Comparison of ENCODE assay signal across 1 cellular context in the genomic region with DNA sequence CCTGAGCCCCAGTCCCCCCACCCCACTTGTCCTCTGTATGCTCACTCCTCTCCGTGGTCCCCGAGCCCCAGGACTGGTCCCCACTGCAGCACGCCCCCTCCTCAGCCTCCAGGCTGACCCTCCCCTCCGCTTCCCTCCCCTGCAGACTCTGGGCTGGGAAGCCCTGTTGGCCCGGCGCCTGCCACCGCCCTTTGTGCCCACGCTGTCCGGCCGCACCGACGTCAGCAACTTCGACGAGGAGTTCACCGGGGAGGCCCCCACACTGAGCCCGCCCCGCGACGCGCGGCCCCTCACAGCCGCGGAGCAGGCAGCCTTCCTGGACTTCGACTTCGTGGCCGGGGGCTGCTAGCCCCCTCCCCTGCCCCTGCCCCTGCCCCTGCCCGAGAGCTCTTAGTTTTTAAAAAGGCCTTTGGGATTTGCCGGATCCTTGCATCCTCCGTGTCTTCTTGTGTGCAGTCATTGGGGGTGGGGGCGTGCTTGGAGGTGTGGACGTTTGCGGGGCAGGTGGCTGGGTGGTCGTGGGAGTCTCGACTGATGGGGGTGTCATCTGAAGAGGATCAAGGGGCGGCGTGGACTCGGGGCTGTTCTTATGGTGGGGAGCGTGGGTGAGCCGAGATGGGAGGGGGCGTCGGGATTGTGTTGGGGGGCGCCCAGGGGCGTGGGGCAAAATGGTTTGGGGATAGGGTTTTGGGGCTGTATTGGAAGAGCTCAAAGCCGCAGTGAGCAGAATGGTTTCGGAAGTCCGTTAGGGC.
TF ChIP-seq lines count a peak whose summit lies in the region.

No MANE protein-coding gene starts in this region.

TF ChIP-seq in A549, 52 proteins besides CTCF, POLR2A, EP300 and RAD21:
- TF ChIP-seq, protein P1, sequence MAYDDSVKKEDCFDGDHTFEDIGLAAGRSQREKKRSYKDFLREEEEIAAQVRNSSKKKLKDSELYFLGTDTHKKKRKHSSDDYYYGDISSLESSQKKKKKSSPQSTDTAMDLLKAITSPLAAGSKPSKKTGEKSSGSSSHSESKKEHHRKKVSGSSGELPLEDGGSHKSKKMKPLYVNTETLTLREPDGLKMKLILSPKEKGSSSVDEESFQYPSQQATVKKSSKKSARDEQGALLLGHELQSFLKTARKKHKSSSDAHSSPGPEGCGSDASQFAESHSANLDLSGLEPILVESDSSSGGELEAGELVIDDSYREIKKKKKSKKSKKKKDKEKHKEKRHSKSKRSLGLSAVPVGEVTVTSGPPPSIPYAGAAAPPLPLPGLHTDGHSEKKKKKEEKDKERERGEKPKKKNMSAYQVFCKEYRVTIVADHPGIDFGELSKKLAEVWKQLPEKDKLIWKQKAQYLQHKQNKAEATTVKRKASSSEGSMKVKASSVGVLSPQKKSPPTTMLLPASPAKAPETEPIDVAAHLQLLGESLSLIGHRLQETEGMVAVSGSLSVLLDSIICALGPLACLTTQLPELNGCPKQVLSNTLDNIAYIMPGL (CRISPR knock-in tag; IDR thresholded peaks at IDR 0.05; ENCODE audit: borderline replicate concordance) = no peak
- TF ChIP-seq, protein P2, sequence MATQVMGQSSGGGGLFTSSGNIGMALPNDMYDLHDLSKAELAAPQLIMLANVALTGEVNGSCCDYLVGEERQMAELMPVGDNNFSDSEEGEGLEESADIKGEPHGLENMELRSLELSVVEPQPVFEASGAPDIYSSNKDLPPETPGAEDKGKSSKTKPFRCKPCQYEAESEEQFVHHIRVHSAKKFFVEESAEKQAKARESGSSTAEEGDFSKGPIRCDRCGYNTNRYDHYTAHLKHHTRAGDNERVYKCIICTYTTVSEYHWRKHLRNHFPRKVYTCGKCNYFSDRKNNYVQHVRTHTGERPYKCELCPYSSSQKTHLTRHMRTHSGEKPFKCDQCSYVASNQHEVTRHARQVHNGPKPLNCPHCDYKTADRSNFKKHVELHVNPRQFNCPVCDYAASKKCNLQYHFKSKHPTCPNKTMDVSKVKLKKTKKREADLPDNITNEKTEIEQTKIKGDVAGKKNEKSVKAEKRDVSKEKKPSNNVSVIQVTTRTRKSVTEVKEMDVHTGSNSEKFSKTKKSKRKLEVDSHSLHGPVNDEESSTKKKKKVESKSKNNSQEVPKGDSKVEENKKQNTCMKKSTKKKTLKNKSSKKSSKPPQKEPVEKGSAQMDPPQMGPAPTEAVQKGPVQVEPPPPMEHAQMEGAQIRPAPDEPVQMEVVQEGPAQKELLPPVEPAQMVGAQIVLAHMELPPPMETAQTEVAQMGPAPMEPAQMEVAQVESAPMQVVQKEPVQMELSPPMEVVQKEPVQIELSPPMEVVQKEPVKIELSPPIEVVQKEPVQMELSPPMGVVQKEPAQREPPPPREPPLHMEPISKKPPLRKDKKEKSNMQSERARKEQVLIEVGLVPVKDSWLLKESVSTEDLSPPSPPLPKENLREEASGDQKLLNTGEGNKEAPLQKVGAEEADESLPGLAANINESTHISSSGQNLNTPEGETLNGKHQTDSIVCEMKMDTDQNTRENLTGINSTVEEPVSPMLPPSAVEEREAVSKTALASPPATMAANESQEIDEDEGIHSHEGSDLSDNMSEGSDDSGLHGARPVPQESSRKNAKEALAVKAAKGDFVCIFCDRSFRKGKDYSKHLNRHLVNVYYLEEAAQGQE (IDR thresholded peaks at IDR 0.05) = no peak
